28 cellular contexts compared by ENCODE assay signal in the genomic region with DNA sequence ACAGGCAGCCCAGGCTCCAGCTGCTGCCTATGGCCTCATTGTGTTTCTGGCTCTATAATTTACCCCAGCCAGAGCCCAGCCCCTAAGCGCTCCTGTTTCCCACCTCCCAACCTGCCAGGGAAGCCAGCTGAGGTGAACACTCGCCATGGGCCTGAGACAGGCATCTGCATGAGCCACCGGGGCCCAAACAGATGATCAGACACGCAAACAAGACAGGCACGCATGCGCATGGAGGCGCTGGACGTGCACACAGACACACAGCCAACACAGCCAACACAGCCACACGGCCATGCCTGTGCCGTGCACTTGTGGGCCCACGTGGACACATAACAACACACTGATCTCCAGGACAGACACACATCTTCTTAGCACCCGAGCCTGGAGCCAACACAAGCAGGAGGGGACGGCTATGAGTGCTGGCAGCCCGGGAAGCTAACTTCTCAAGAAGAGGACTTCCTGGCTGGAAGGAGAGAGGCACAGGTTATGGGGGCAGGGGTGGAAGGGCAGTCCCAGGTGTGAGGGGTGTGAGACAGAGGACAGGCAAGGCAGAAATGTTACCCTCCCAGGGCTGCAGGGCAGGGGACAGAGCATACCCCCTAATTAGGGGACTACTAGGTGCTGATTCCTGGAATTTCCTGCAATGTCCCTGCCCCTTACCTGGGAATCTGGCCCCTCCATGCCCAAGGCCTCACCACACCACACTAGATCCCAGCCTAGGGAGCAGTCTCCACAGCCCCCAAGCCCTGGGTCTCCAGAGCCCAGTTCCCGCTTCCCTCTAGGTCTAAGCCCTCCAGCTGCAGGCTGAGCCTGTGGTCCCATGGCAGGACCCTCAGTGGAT.
DNase-seq lines count a peak whose midpoint lies in the region; ATAC-seq, FAIRE-seq and TF ChIP-seq lines count a peak whose summit lies in the region.
"Had no signal": no experiment of that assay in that cellular context is flagged by ENCODE, and none has a peak within 500 bp of the region (broad histone marks: within the 10 kb centered on the region; RNA-seq: fewer than 3 reads in every experiment).

No MANE protein-coding gene starts in this region.

- CTCF ChIA-PET in H1 (lab: Charles Lee; ENCODE audit: partially characterized antibody): interaction anchor here (1.5 to 16.1 kb wide), 2 partner anchors 59 to 169 kb away, joined by 3 to 234 read pairs; no protein-coding TSS in a partner anchor

- no peaks in the 10 kb centered on the region for H3K79me2 ChIP-seq in H1 (ENCODE audit: control insufficient read depth in 1 of 2, insufficient read depth in 2 of 2, low read length in 2 of 2)

- H3K23me2 ChIP-seq in H1 (ENCODE audit: low read depth, low read length): no peaks in the 10 kb centered on the region; the same call in 1 of the 2 replicates

- H2BK5ac ChIP-seq in H1 (ENCODE audit: low read depth, low read length): no peak overlapping the region

- TF ChIP-seq POLR2A in H1 (IDR thresholded peaks at IDR 0.05; ENCODE audit: control extremely low read depth in 1 of 2, low read depth in 2 of 2, low read length in 2 of 2): no peak

- POLR2A ChIA-PET in H1 (lab: Charles Lee; ENCODE audit: partially characterized antibody): no interaction called here

- TF ChIP-seq CTCF in H1 (IDR thresholded peaks at IDR 0.05; ENCODE audit: control extremely low read depth in 1 of 3, insufficient read depth in 1 of 3, low read depth in 1 of 3, low read length in 3 of 3) (no peak), upper lobe of right lung (IDR thresholded peaks at IDR 0.05) (no peak)

- H2AFZ ChIP-seq in H1 (ENCODE audit: low read length): no peak overlapping the region

- no peak overlapping the region for H3K14ac ChIP-seq in H1 (ENCODE audit: insufficient read length)

- peaks cover 0 to 5% (median 3%) of the 10 kb centered on the region in 4 experiments; a peak in 5 of 7 replicates for H3K27me3 ChIP-seq in H1 (replicated peaks in 1 of 4; ENCODE audit: control insufficient read depth in 3 of 4, extremely low read depth in 1 of 4, insufficient read depth in 3 of 4, low read length in 3 of 4)
- peaks cover 3% of the 10 kb centered on the region for H3K27me3 ChIP-seq in upper lobe of right lung
- H3K27me3 ChIP-seq: brain microvascular endothelial cell, upper lobe of left lung had no signal

- H3K9ac ChIP-seq in H1 (replicated peaks in 1 of 4; ENCODE audit: extremely low read depth in 1 of 4, low read depth in 3 of 4, low read length in 3 of 4): no peak overlapping the region

- H3K36me3 ChIP-seq in H1 (ENCODE audit: control insufficient read depth in 2 of 4, insufficient read depth in 4 of 4, low read length in 3 of 4) (no peaks in the 10 kb centered on the region; a peak in 1 of 8 replicates), upper lobe of right lung (no peaks in the 10 kb centered on the region)
- H3K36me3 ChIP-seq: brain microvascular endothelial cell, esophagus squamous epithelium, heart right ventricle, upper lobe of left lung had no signal

- WGBS in H1 (ENCODE audit: extremely low coverage in 1 of 2, insufficient coverage in 1 of 2, insufficient read length in 1 of 2, insufficient replicate concordance in 2 of 2, low coverage in 1 of 2, low lambda C conversion rate in 2 of 2, missing lambda C conversion rate in 1 of 2), 2 experiments: 79% methylated on average over 9 of the region's 15 CpGs; no CpG with 5 or more reads in 1 of the 2 experiments

- no peak overlapping the region for H3K4ac ChIP-seq in H1 (replicated peaks; ENCODE audit: insufficient read length, low read depth, low read length)

- no peak overlapping the region for H3K18ac ChIP-seq in H1 (ENCODE audit: extremely low read depth, low read length)

- H3K23ac ChIP-seq in H1 (ENCODE audit: insufficient read length): no peak overlapping the region

- H4K91ac ChIP-seq in H1 (replicated peaks; ENCODE audit: insufficient read length, low read length): peak overlapping the region; percentile 65

- no peak for TF ChIP-seq EP300 in H1 (IDR thresholded peaks at IDR 0.05; ENCODE audit: borderline replicate concordance in 1 of 2, low read depth in 2 of 2, low read length in 2 of 2)

- no peak overlapping the region for H3K4me2 ChIP-seq in H1 (ENCODE audit: insufficient read depth in 1 of 2, low read depth in 2 of 2, low read length in 2 of 2)

- H3K4me1 ChIP-seq in H1 (replicated peaks in 1 of 4; ENCODE audit: control insufficient read depth in 3 of 4, insufficient read depth in 4 of 4, low read length in 3 of 4) (no peaks in the 10 kb centered on the region; a peak in 1 of 7 replicates), upper lobe of right lung (no peaks in the 10 kb centered on the region)
- H3K4me1 ChIP-seq: esophagus squamous epithelium, foreskin keratinocyte, heart right ventricle, upper lobe of left lung had no signal

- H3K9me3 ChIP-seq in H1 (ENCODE audit: insufficient read depth in 2 of 2, low read depth in 1 of 2, low read length in 1 of 2) (peaks cover 0 to 14% of the 10 kb centered on the region in 2 experiments; a peak in 2 of 4 replicates), upper lobe of right lung (no peaks in the 10 kb centered on the region)
- H3K9me3 ChIP-seq: esophagus squamous epithelium, upper lobe of left lung had no signal

- H3K4me3 ChIP-seq in H1 (ENCODE audit: extremely low read depth in 1 of 4, insufficient read depth in 2 of 4, low read depth in 3 of 4, low read length in 4 of 4): no peak overlapping the region
- H3K4me3 ChIP-seq in upper lobe of right lung: no peak overlapping the region
- H3K4me3 ChIP-seq: esophagus squamous epithelium, heart right ventricle, upper lobe of left lung had no signal

- intact Hi-C loops in upper lobe of right lung (cut with DNase I): no loop called here

- ATAC-seq in upper lobe of right lung: no peak
- ATAC-seq: activated T-helper 17 cell treated with anti-CD3 and anti-CD28 coated beads, Interleukin-2, amount 50 U/mL, for 72 hours; foreskin keratinocyte; heart right ventricle; stimulated activated memory B cell treated with anti-CD40 and anti-IgM and Interleukin-4, amounts not matched to agents 10 μg/mL and 1 μg/mL and 100 μg/mL, for 72 hours had no signal

- no peak overlapping the region for H3K27ac ChIP-seq in H1 (ENCODE audit: low read depth, low read length)
- H3K27ac ChIP-seq in upper lobe of right lung: no peak overlapping the region
- H3K27ac ChIP-seq: brain microvascular endothelial cell, esophagus squamous epithelium, foreskin keratinocyte, heart right ventricle, HL-60, upper lobe of left lung had no signal

- peak overlapping the region; percentile 3 for H3K56ac ChIP-seq in H1 (replicated peaks; ENCODE audit: insufficient read length, low read depth, low read length)

- no peak for FAIRE-seq in H1 (lab: Jason Lieb, UNC)
- FAIRE-seq: endometrium had no signal

- H3K79me1 ChIP-seq in H1 (ENCODE audit: low read depth, low read length): no peaks in the 10 kb centered on the region

- TF ChIP-seq RAD21 in H1 (IDR thresholded peaks at IDR 0.05 in 1 of 2, conservative IDR thresholded peaks at IDR 0.05 in 1 of 2; ENCODE audit: low read depth in 2 of 2, low read length in 2 of 2): no peak

- H2BK15ac ChIP-seq in H1 (ENCODE audit: low read length): 0 out of 2 replicates have a peak overlapping the region, but pooled peaks have one; percentile 0

- peaks cover 0 to 1% of the 10 kb centered on the region in 2 experiments for H4K20me1 ChIP-seq in H1 (replicated peaks in 1 of 2; ENCODE audit: control insufficient read depth in 1 of 2, insufficient read depth in 2 of 2, low read length in 2 of 2)

- H2BK120ac ChIP-seq in H1 (replicated peaks; ENCODE audit: low read depth, low read length): no peak overlapping the region

- H2AK5ac ChIP-seq in H1 (ENCODE audit: low read depth, low read length): peak overlapping the region; percentile 40; the same call in 1 of the 2 replicates

- no peak overlapping the region for H2BK12ac ChIP-seq in H1 (ENCODE audit: low read depth, low read length)

- no peak overlapping the region for H4K5ac ChIP-seq in H1 (ENCODE audit: insufficient read length, low read depth, low read length)

- H2BK20ac ChIP-seq in H1 (ENCODE audit: low read length): no peak overlapping the region

- peak overlapping the region; percentile 35; the same call in 1 of the 2 replicates for H4K8ac ChIP-seq in H1 (ENCODE audit: extremely low read depth, insufficient read depth, low read length)

- DNase-seq in NCI-H2171 treated with DMSO at 0.1 percent for 48 hours (lab: John Stamatoyannopoulos, UW) (peak; percentile 49), NCI-H2171 (lab: John Stamatoyannopoulos, UW) (no peak), NCI-H2227 (lab: John Stamatoyannopoulos, UW; ENCODE audit: unreplicated experiment) (peak; percentile 74), H1 (ENCODE audit: low read depth in 1 of 2, low spot score in 2 of 2) (no peak), upper lobe of right lung (peak; percentile 57), activated gamma-delta T cell treated with Interleukin-2 at 50 U/mL for 16 hours (no peak), CD1c-positive myeloid dendritic cell (ENCODE audit: extremely low spot score) (no peak)
- DNase-seq in activated CD8-positive, alpha-beta memory T cell treated with anti-CD3 and anti-CD28 coated beads, Interleukin-2, amount 50 U/mL, for 4 hours: no peak
- DNase-seq: activated CD4-positive, alpha-beta memory T cell treated with anti-CD3 and anti-CD28 coated beads, Interleukin-2, amount 10 ng/mL, durations not matched to agents 7 days and 5 days; activated naive CD4-positive, alpha-beta T cell treated with anti-CD3 and anti-CD28 coated beads, Interleukin-2, amount 50 U/mL, for 16 hours; amniotic stem cell; brain microvascular endothelial cell; cerebellar nuclear complex; DND-41; esophagus squamous epithelium; foreskin keratinocyte; GF-D8; H9; heart right ventricle; naive B cell; NCI-H187; SIG-M5; stimulated activated CD4-positive, alpha-beta T cell treated with anti-CD3 and anti-CD28 coated beads, Interleukin-15, amount 100 ng/mL, for 24 hours had no signal

TF ChIP-seq in H1, 55 proteins besides CTCF, POLR2A, EP300 and RAD21:
- TF ChIP-seq SIRT6 (IDR thresholded peaks at IDR 0.05; ENCODE audit: low read length) (no peak), BCL11A (IDR thresholded peaks at IDR 0.05; ENCODE audit: low read depth in 2 of 2, low read length in 2 of 2) (no peak), PHF8 (conservative IDR thresholded peaks at IDR 0.05; ENCODE audit: low read depth, low read length) (no peak), POLR2AphosphoS5 (IDR thresholded peaks at IDR 0.05; ENCODE audit: low read depth, low read length) (no peak), SUZ12 (IDR thresholded peaks at IDR 0.05; ENCODE audit: low read length) (no peak), TCF12 (IDR thresholded peaks at IDR 0.05; ENCODE audit: low read depth, low read length) (no peak), HDAC2 (IDR thresholded peaks at IDR 0.05; ENCODE audit: borderline replicate concordance in 1 of 2, low read depth in 2 of 2, low read length in 2 of 2) (no peak), EZH2 (IDR thresholded peaks at IDR 0.05; ENCODE audit: low read depth, low read length, severe bottlenecking) (no peak), NANOG (IDR thresholded peaks at IDR 0.05; ENCODE audit: insufficient read depth, low read depth, low read length, poor library complexity, severe bottlenecking) (no peak)

Comparison
In these comparisons a context has a peak if more than half of its experiments do, and no peak if none do; other contexts are left out.
1. DNase-seq: peak in NCI-H2171 treated with DMSO at 0.1 percent for 48 hours (single experiment), NCI-H2227 (single experiment) and upper lobe of right lung (single experiment); none in NCI-H2171 (single experiment), H1 (0 of 2), activated CD8-positive, alpha-beta memory T cell treated with anti-CD3 and anti-CD28 coated beads, Interleukin-2, amount 50 U/mL, for 4 hours (single experiment), activated gamma-delta T cell treated with Interleukin-2 at 50 U/mL for 16 hours (single experiment) and CD1c-positive myeloid dendritic cell (single experiment).